Comparison of ENCODE assay signal across 1 cellular context in genomic region chr3:3708769-3709115, GRCh38.
TF ChIP-seq lines count a peak whose summit lies in the region.

No MANE protein-coding gene starts in this region.

TF ChIP-seq in H1, 55 proteins besides CTCF, POLR2A, EP300 and RAD21:
- TF ChIP-seq TAF7 (optimal IDR thresholded peaks at IDR 0.05; ENCODE audit: borderline replicate concordance, low read depth, low read length), result no peak
- TF ChIP-seq SIN3A (conservative IDR thresholded peaks at IDR 0.05 in 1 of 2, IDR thresholded peaks at IDR 0.05 in 1 of 2; ENCODE audit: low read depth in 1 of 2, low read length in 2 of 2), result no peak
- TF ChIP-seq SP2 (IDR thresholded peaks at IDR 0.05; ENCODE audit: low read length), result no peak
- no peak for TF ChIP-seq SIRT6 (IDR thresholded peaks at IDR 0.05; ENCODE audit: low read length)
- no peak for TF ChIP-seq RBBP5 (IDR thresholded peaks at IDR 0.05; ENCODE audit: borderline replicate concordance, low read depth, low read length)
- TF ChIP-seq HDAC6 (IDR thresholded peaks at IDR 0.05; ENCODE audit: low read depth, low read length), result no peak
- TF ChIP-seq GABPA (IDR thresholded peaks at IDR 0.05; ENCODE audit: borderline replicate concordance, insufficient read depth, low read length), result no peak
- TF ChIP-seq EGR1 (IDR thresholded peaks at IDR 0.05; ENCODE audit: borderline replicate concordance, low read depth, low read length), result no peak
- TF ChIP-seq CBX5 (IDR thresholded peaks at IDR 0.05; ENCODE audit: low read depth, low read length), result no peak
- no peak for TF ChIP-seq CHD1 (IDR thresholded peaks at IDR 0.05; ENCODE audit: low read depth, low read length)
